8 cellular contexts compared by ENCODE assay signal in the genomic region with DNA sequence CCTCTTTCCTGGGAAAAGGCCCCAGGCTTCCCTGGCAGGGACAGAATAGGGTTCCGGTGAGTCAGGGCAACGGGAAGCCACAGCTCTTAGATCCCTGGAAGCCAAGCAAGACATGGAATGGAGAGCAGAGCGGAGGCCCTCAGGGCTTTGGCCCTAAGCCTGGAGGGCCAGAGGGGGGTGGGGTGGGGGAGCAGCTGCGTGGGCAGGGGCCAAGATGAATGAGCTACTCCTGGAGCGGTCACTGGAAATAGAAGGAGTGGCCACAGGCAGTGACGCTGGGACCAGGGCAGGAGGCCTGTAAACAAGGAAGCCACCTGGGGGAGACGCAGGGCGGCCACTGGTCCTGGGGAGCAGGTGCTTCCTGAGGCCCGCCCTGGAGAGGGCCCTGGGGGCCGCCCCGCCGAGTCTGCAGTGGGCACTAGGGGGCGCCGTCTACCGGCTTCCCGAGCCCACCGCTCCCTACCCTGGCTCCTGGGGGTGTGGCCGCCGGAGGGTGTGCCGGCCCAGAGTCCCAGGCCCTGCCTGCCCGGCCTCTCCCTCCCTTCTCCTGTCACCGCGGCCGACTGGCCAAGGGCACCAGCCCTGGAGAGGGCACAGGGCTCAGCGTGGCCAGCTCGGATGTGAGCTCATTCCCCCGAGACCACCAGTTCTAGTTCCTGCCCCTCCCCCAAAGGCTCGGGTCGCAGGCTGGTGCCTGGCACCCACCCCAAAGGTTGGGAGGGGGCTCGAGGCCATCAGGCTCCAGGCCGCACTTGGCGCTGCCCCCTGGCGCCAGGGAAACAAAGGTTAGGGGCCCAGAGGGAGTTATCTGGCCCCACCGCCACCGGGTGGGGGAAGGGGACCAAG. TPM values are rescaled to one million over a fixed set of nuclear protein-coding genes. Genes with fewer than 3 reads are reported as not detected.
DNase-seq lines count a peak whose midpoint lies in the region; ATAC-seq, FAIRE-seq and TF ChIP-seq lines count a peak whose summit lies in the region.

No MANE protein-coding gene starts in this region.

- TF ChIP-seq RAD21 in A549 (conservative IDR thresholded peaks at IDR 0.05 in 1 of 2, IDR thresholded peaks at IDR 0.05 in 1 of 2) (peak; percentile 52 to 65), HepG2 (CRISPR knock-in tag; IDR thresholded peaks at IDR 0.05) (peak; percentile 97)

- H3K9me3 ChIP-seq in A549, result no peaks in the 10 kb centered on the region
- H3K9me3 ChIP-seq in HepG2 (ENCODE audit: low read length), result no peaks in the 10 kb centered on the region

- no peaks in the 10 kb centered on the region for H3K79me2 ChIP-seq in HepG2 (ENCODE audit: insufficient read depth, low read length)

- no peak overlapping the region for H2AFZ ChIP-seq in HepG2 (ENCODE audit: low read length)

- H3K4me2 ChIP-seq in A549 (peak overlapping the region; percentile 99), HepG2 (ENCODE audit: low read depth, low read length) (peak overlapping the region; percentile 98)

- POLR2A ChIA-PET in A549 (lab: Yijun Ruan, JAX) (interaction anchor here (0.6 to 1.1 kb wide), 2 partner anchors 23 kb away, joined by 3 read pairs; partner anchors contain the start of gene DLL4), HepG2 (lab: Yijun Ruan, JAX) (interaction anchor here (0.7 kb wide), 1 partner anchor 12 kb away, joined by 4 read pairs; the partner anchor contains the start of gene VPS18)

- H4K20me1 ChIP-seq in HepG2 (ENCODE audit: insufficient read depth, low read length), result no peaks in the 10 kb centered on the region

- WGBS in A549 (ENCODE audit: missing lambda C conversion rate), result 17% methylated on average over 7 of the region's 35 CpGs
- 11% methylated on average over 8 of the region's 35 CpGs for WGBS in HepG2 (ENCODE audit: low lambda C conversion rate)

- CTCF ChIA-PET in A549 (lab: Yijun Ruan, JAX), result interaction anchor here (0.6 to 13.7 kb wide), 31 partner anchors 9 to 440 kb away, joined by 3 to 254 read pairs (median 5); partner anchors contain the start of genes DLL4, RHOV and VPS18
- CTCF ChIA-PET in HepG2 (lab: Yijun Ruan, JAX; ENCODE audit: low intra/inter-chr PET ratio, low total read pairs), result interaction anchor here (0.7 to 4.4 kb wide), 5 partner anchors 11 to 279 kb away, joined by 3 to 44 read pairs (median 3); no protein-coding TSS in a partner anchor

- DNase-seq in A549 (ENCODE audit: low read depth in 1 of 2, low spot score in 1 of 2) (peak in 1 of 2 experiments; percentile 64), NCI-H446 treated with DMSO at 0.1 percent for 48 hours (lab: John Stamatoyannopoulos, UW) (peak; percentile 60), dedifferentiated amniotic fluid mesenchymal stem cell (ENCODE audit: extremely low spot score) (peak; percentile 93), HepG2 (ENCODE audit: low spot score) (peak; percentile 70)
- DNase-seq in activated CD4-positive, alpha-beta T cell treated with anti-CD3 and anti-CD28 coated beads, Interleukin-2, amount 10 ng/mL, durations not matched to agents 24 days and 14 days, result peak; percentile 90
- peak; percentile 75 to 84 for DNase-seq in stimulated activated CD4-positive, alpha-beta T cell treated with anti-CD3 and anti-CD28 coated beads, Interleukin-2, amount 100 ng/mL, for 48 hours

- no TSS peak for BruUV-seq in HepG2 (replicated peaks; lab: Mats Ljungman, UMichigan)

- ATAC-seq in A549 (peak; percentile 68 to 90), GM18861 (IDR thresholded peaks at IDR 0.05; ENCODE audit: unreplicated experiment) (peak; percentile 59), HG03175 (IDR thresholded peaks at IDR 0.05; ENCODE audit: unreplicated experiment) (peak; percentile 73), HepG2 (peak; percentile 90)

- intact Hi-C loops in activated CD4-positive, alpha-beta T cell treated with anti-CD3 and anti-CD28 coated beads, Interleukin-2, amount 10 ng/mL, durations not matched to agents 24 days and 14 days (cut with micrococcal nuclease), result loop anchor here (1.0 to 10.0 kb wide), 2 partner anchors 36 to 208 kb away; partner anchors contain the start of gene INO80
- intact Hi-C loops in HepG2 (cut with micrococcal nuclease; ENCODE audit: unreplicated experiment), result loop anchor here (1.0 to 5.0 kb wide), 3 partner anchors 36 to 426 kb away; partner anchors contain the start of genes NUSAP1 and OIP5

- H3K9ac ChIP-seq in HepG2 (ENCODE audit: insufficient read depth, low read depth, low read length), result peak overlapping the region; percentile 61

- peak overlapping the region; percentile 65 to 83 for H3K27ac ChIP-seq in A549
- peak overlapping the region; percentile 34 for H3K27ac ChIP-seq in HepG2 (ENCODE audit: extremely low read length, insufficient read depth, low read length)

- TF ChIP-seq POLR2A in A549 (IDR thresholded peaks at IDR 0.05; ENCODE audit: low read length) (no peak), HepG2 (IDR thresholded peaks at IDR 0.05; ENCODE audit: insufficient read depth in 1 of 2, low read depth in 2 of 2, low read length in 2 of 2) (no peak)

- in situ Hi-C loops in HepG2 (cut with HindIII; ENCODE audit: extremely low pct_ligation_motif_present, low pct_unique_long_range_greater_than_20kb), result loop anchor here (5.0 kb wide), 1 partner anchor 116 kb away; no protein-coding TSS in a partner anchor

- TF ChIP-seq CTCF in A549 (IDR thresholded peaks at IDR 0.05), result peak; percentile 61
- peak; percentile 94 for TF ChIP-seq CTCF in HepG2 (CRISPR knock-in tag; IDR thresholded peaks at IDR 0.05)

- H3K36me3 Mint-ChIP-seq in activated CD4-positive, alpha-beta T cell treated with anti-CD3 and anti-CD28 coated beads, Interleukin-2, amount 10 ng/mL, durations not matched to agents 24 days and 14 days (ENCODE audit: low read depth), result peaks cover 15% of the 10 kb centered on the region

- H3K4me1 Mint-ChIP-seq in activated CD4-positive, alpha-beta T cell treated with anti-CD3 and anti-CD28 coated beads, Interleukin-2, amount 10 ng/mL, durations not matched to agents 24 days and 14 days, result peaks cover 24% of the 10 kb centered on the region

- H3K27me3 Mint-ChIP-seq in activated CD4-positive, alpha-beta T cell treated with anti-CD3 and anti-CD28 coated beads, Interleukin-2, amount 10 ng/mL, durations not matched to agents 24 days and 14 days, result no peaks in the 10 kb centered on the region

- peaks cover 7 to 17% of the 10 kb centered on the region in 2 experiments; a peak in 4 of 5 replicates for H3K36me3 ChIP-seq in HepG2 (replicated peaks in 1 of 2; ENCODE audit: control insufficient read depth in 1 of 2, insufficient read depth in 2 of 2, low read length in 2 of 2)

- peak overlapping the region; percentile 59 for H3K27ac Mint-ChIP-seq in activated CD4-positive, alpha-beta T cell treated with anti-CD3 and anti-CD28 coated beads, Interleukin-2, amount 10 ng/mL, durations not matched to agents 24 days and 14 days

- FAIRE-seq in A549 (lab: Jason Lieb, UNC) (no peak), HepG2 (lab: Jason Lieb, UNC) (no peak)

- H3K27me3 ChIP-seq in HepG2 (ENCODE audit: control insufficient read depth in 1 of 2, insufficient read depth in 2 of 2, low read length in 2 of 2), result no peaks in the 10 kb centered on the region; a peak in 1 of 5 replicates

- peaks cover 29% of the 10 kb centered on the region for H3K4me1 ChIP-seq in A549
- peaks cover 51% of the 10 kb centered on the region for H3K4me1 ChIP-seq in HepG2 (ENCODE audit: insufficient read depth, low read length)

- H3K4me3 Mint-ChIP-seq in activated CD4-positive, alpha-beta T cell treated with anti-CD3 and anti-CD28 coated beads, Interleukin-2, amount 10 ng/mL, durations not matched to agents 24 days and 14 days, result peak overlapping the region; percentile 68

- H3K4me3 ChIP-seq in A549 (peak overlapping the region; percentile 41), HepG2 (replicated peaks in 1 of 3; ENCODE audit: insufficient read depth in 1 of 3, low read depth in 2 of 3, low read length in 3 of 3) (peak overlapping the region; percentile 62 to 83 (median 67))

- TF ChIP-seq EP300 in A549 (IDR thresholded peaks at IDR 0.05) (no peak), HepG2 (IDR thresholded peaks at IDR 0.05; ENCODE audit: low read depth in 2 of 2, low read length in 2 of 2) (no peak), HepG2 (CRISPR knock-in tag; IDR thresholded peaks at IDR 0.05; ENCODE audit: borderline replicate concordance) (no peak)

- no peaks in the 10 kb centered on the region for H3K9me3 Mint-ChIP-seq in activated CD4-positive, alpha-beta T cell treated with anti-CD3 and anti-CD28 coated beads, Interleukin-2, amount 10 ng/mL, durations not matched to agents 24 days and 14 days

RNA-seq across cellular contexts. Expression of gene VPS18, which starts 12.1 kb away (rescaled TPM):
- polyA plus RNA-seq in A549 (2011; rRNA removed) (9.0 and 10.7 TPM in 2 replicates), A549 (2017; fragmentation: RNase III; extraction: RNeasy Plus Mini Kit Qiagen cat#74134 plus additional on column Dnase treatment) (12.4 to 15.2 TPM (median 14.6 TPM) in 3 replicates), HepG2 (2011; rRNA removed) (5.8 and 7.4 TPM in 2 replicates)
- polyA plus RNA-seq in A549 (2012; cell fraction: cytosol; rRNA removed), result 9.1 and 10.9 TPM in 2 replicates
- 23.3 and 26.0 TPM in 2 replicates for polyA plus RNA-seq in A549 (2012; cell fraction: nucleus; rRNA removed)
- 26.2 and 33.6 TPM in 2 replicates for polyA minus RNA-seq in A549 (2011; rRNA and poly(A)+ RNA removed)
- 11.2 and 11.3 TPM in 2 replicates for total RNA-seq in activated CD4-positive, alpha-beta T cell treated with anti-CD3 and anti-CD28 coated beads, Interleukin-2, amount 10 ng/mL, durations not matched to agents 24 days and 14 days
- 15.8 and 17.0 TPM in 2 replicates for total RNA-seq in HepG2 (2016; rRNA removed; fragmentation: Illumina TruSeq; extraction: Trizol)
- 1.2 and 1.9 TPM in 2 replicates for total RNA-seq in HepG2 (2016; cell fraction: cytosol; rRNA removed; fragmentation: Illumina TruSeq; extraction: Trizol; ENCODE audit: low read depth)
- total RNA-seq in HepG2 (2016; cell fraction: insoluble cytoplasmic fraction; rRNA removed; fragmentation: Illumina TruSeq; extraction: Trizol), result 14.9 and 16.0 TPM in 2 replicates
- total RNA-seq in HepG2 (2016; cell fraction: membrane; rRNA removed; fragmentation: Illumina TruSeq; extraction: Trizol), result 3.9 and 4.3 TPM in 2 replicates
- total RNA-seq in HepG2 (2016; cell fraction: nucleus; rRNA removed; fragmentation: Illumina TruSeq; extraction: Trizol), result 9.9 and 11.2 TPM in 2 replicates
- polyA plus RNA-seq in HepG2 (2011; cell fraction: cytosol; rRNA removed), result 6.0 and 7.5 TPM in 2 replicates
- polyA plus RNA-seq in HepG2 (2011; cell fraction: nucleus; rRNA removed), result 9.2 and 9.4 TPM in 2 replicates
- polyA plus RNA-seq in HepG2 (2012), result 5.0 and 5.3 TPM in 2 replicates
- polyA plus RNA-seq in HepG2 (2016; cell fraction: cytosol; fragmentation: Illumina TruSeq; extraction: Trizol; ENCODE audit: low read depth), result 0.57 and 0.62 TPM in 2 replicates
- polyA plus RNA-seq in HepG2 (2016; cell fraction: insoluble cytoplasmic fraction; fragmentation: Illumina TruSeq; extraction: Trizol; ENCODE audit: low read depth), result 9.1 and 10.3 TPM in 2 replicates
- polyA plus RNA-seq in HepG2 (2016; cell fraction: membrane; fragmentation: Illumina TruSeq; extraction: Trizol; ENCODE audit: low read depth), result 1.1 and 1.8 TPM in 2 replicates
- polyA plus RNA-seq in HepG2 (2016; cell fraction: nucleus; fragmentation: Illumina TruSeq; extraction: Trizol; ENCODE audit: insufficient read depth, low read depth), result 13.2 and 13.9 TPM in 2 replicates
- 42.6 and 112 TPM in 2 replicates for polyA minus RNA-seq in HepG2 (2011; rRNA and poly(A)+ RNA removed; ENCODE audit: low replicate concordance)
- polyA minus RNA-seq in HepG2 (2011; cell fraction: cytosol; rRNA and poly(A)+ RNA removed), result 11.8 and 12.4 TPM in 2 replicates
- polyA minus RNA-seq in HepG2 (2011; cell fraction: nucleus; rRNA and poly(A)+ RNA removed), result 9.3 and 9.8 TPM in 2 replicates

RNA-seq across cellular contexts. Expression of gene DLL4, which starts 22.8 kb away (rescaled TPM):
- polyA plus RNA-seq in A549 (2011; rRNA removed) (0.09 and 0.16 TPM in 2 replicates), A549 (2017; fragmentation: RNase III; extraction: RNeasy Plus Mini Kit Qiagen cat#74134 plus additional on column Dnase treatment) (0.09 to 0.28 TPM (median 0.13 TPM) in 3 replicates), HepG2 (2011; rRNA removed) (0.25 and 0.27 TPM in 2 replicates)
- polyA plus RNA-seq in A549 (2012; cell fraction: cytosol; rRNA removed), result 0.16 and 0.21 TPM in 2 replicates
- 0.54 and 0.61 TPM in 2 replicates for polyA plus RNA-seq in A549 (2012; cell fraction: nucleus; rRNA removed)
- polyA minus RNA-seq in A549 (2011; rRNA and poly(A)+ RNA removed), result 0.21 and 0.24 TPM in 2 replicates
- 0.33 TPM in 1 of 2 replicates, not detected in the other for total RNA-seq in activated CD4-positive, alpha-beta T cell treated with anti-CD3 and anti-CD28 coated beads, Interleukin-2, amount 10 ng/mL, durations not matched to agents 24 days and 14 days
- 0.13 and 0.20 TPM in 2 replicates for total RNA-seq in HepG2 (2016; rRNA removed; fragmentation: Illumina TruSeq; extraction: Trizol)
- total RNA-seq in HepG2 (2016; cell fraction: cytosol; rRNA removed; fragmentation: Illumina TruSeq; extraction: Trizol; ENCODE audit: low read depth), result 0.09 and 0.10 TPM in 2 replicates
- 0.07 and 0.19 TPM in 2 replicates for total RNA-seq in HepG2 (2016; cell fraction: insoluble cytoplasmic fraction; rRNA removed; fragmentation: Illumina TruSeq; extraction: Trizol)
- total RNA-seq in HepG2 (2016; cell fraction: membrane; rRNA removed; fragmentation: Illumina TruSeq; extraction: Trizol), result 0.03 and 0.15 TPM in 2 replicates
- 0.19 TPM in 1 of 2 replicates, not detected in the other for total RNA-seq in HepG2 (2016; cell fraction: nucleus; rRNA removed; fragmentation: Illumina TruSeq; extraction: Trizol)
- polyA plus RNA-seq in HepG2 (2011; cell fraction: cytosol; rRNA removed), result 0.13 and 0.24 TPM in 2 replicates
- 0.50 and 0.61 TPM in 2 replicates for polyA plus RNA-seq in HepG2 (2011; cell fraction: nucleus; rRNA removed)
- polyA plus RNA-seq in HepG2 (2012), result 0.13 and 0.43 TPM in 2 replicates
- polyA plus RNA-seq in HepG2 (2016; cell fraction: cytosol; fragmentation: Illumina TruSeq; extraction: Trizol; ENCODE audit: low read depth), result 0.07 TPM in 1 of 2 replicates, not detected in the other
- polyA plus RNA-seq in HepG2 (2016; cell fraction: insoluble cytoplasmic fraction; fragmentation: Illumina TruSeq; extraction: Trizol; ENCODE audit: low read depth), result 0.13 and 0.19 TPM in 2 replicates
- 0.06 and 0.08 TPM in 2 replicates for polyA plus RNA-seq in HepG2 (2016; cell fraction: membrane; fragmentation: Illumina TruSeq; extraction: Trizol; ENCODE audit: low read depth)
- polyA plus RNA-seq in HepG2 (2016; cell fraction: nucleus; fragmentation: Illumina TruSeq; extraction: Trizol; ENCODE audit: insufficient read depth, low read depth), result 0.34 and 0.39 TPM in 2 replicates
- 0.98 and 7.6 TPM in 2 replicates for polyA minus RNA-seq in HepG2 (2011; rRNA and poly(A)+ RNA removed; ENCODE audit: low replicate concordance)
- polyA minus RNA-seq in HepG2 (2011; cell fraction: cytosol; rRNA and poly(A)+ RNA removed), result 0.35 and 0.59 TPM in 2 replicates
- polyA minus RNA-seq in HepG2 (2011; cell fraction: nucleus; rRNA and poly(A)+ RNA removed), result 0.12 and 0.26 TPM in 2 replicates

RNA-seq across cellular contexts. Expression of gene RHOV, which starts 32.3 kb away (rescaled TPM):
- 13.0 and 13.9 TPM in 2 replicates for polyA plus RNA-seq in A549 (2011; rRNA removed)
- 6.4 and 7.3 TPM in 2 replicates for polyA plus RNA-seq in A549 (2012; cell fraction: cytosol; rRNA removed)
- polyA plus RNA-seq in A549 (2012; cell fraction: nucleus; rRNA removed), result 4.5 and 5.4 TPM in 2 replicates
- 4.9 to 7.6 TPM (median 6.9 TPM) in 3 replicates for polyA plus RNA-seq in A549 (2017; fragmentation: RNase III; extraction: RNeasy Plus Mini Kit Qiagen cat#74134 plus additional on column Dnase treatment)
- 8.2 and 10.0 TPM in 2 replicates for polyA minus RNA-seq in A549 (2011; rRNA and poly(A)+ RNA removed)
- total RNA-seq in activated CD4-positive, alpha-beta T cell treated with anti-CD3 and anti-CD28 coated beads, Interleukin-2, amount 10 ng/mL, durations not matched to agents 24 days and 14 days, result 1.0 and 1.5 TPM in 2 replicates
- total RNA-seq in HepG2 (2016; rRNA removed; fragmentation: Illumina TruSeq; extraction: Trizol), result 0.15 and 0.18 TPM in 2 replicates
- total RNA-seq in HepG2 (2016; cell fraction: cytosol; rRNA removed; fragmentation: Illumina TruSeq; extraction: Trizol; ENCODE audit: low read depth), result not detected in 2 replicates
- 0.15 TPM in 1 of 2 replicates, not detected in the other for total RNA-seq in HepG2 (2016; cell fraction: insoluble cytoplasmic fraction; rRNA removed; fragmentation: Illumina TruSeq; extraction: Trizol)
- 0.09 and 0.10 TPM in 2 replicates for total RNA-seq in HepG2 (2016; cell fraction: membrane; rRNA removed; fragmentation: Illumina TruSeq; extraction: Trizol)
- not detected in 2 replicates for total RNA-seq in HepG2 (2016; cell fraction: nucleus; rRNA removed; fragmentation: Illumina TruSeq; extraction: Trizol)
- 0.07 and 0.17 TPM in 2 replicates for polyA plus RNA-seq in HepG2 (2011; rRNA removed)
- 0.08 and 0.09 TPM in 2 replicates for polyA plus RNA-seq in HepG2 (2011; cell fraction: cytosol; rRNA removed)
- not detected in 2 replicates for polyA plus RNA-seq in HepG2 (2011; cell fraction: nucleus; rRNA removed)
- not detected in 2 replicates for polyA plus RNA-seq in HepG2 (2012)
- 0.07 TPM in 1 of 2 replicates, not detected in the other for polyA plus RNA-seq in HepG2 (2016; cell fraction: cytosol; fragmentation: Illumina TruSeq; extraction: Trizol; ENCODE audit: low read depth)
- polyA plus RNA-seq in HepG2 (2016; cell fraction: insoluble cytoplasmic fraction; fragmentation: Illumina TruSeq; extraction: Trizol; ENCODE audit: low read depth), result 0.17 and 0.19 TPM in 2 replicates
- polyA plus RNA-seq in HepG2 (2016; cell fraction: membrane; fragmentation: Illumina TruSeq; extraction: Trizol; ENCODE audit: low read depth), result 0.10 TPM in 1 of 2 replicates, not detected in the other
- polyA plus RNA-seq in HepG2 (2016; cell fraction: nucleus; fragmentation: Illumina TruSeq; extraction: Trizol; ENCODE audit: insufficient read depth, low read depth), result 0.27 and 0.37 TPM in 2 replicates
- 43.4 TPM in 1 of 2 replicates, not detected in the other for polyA minus RNA-seq in HepG2 (2011; rRNA and poly(A)+ RNA removed; ENCODE audit: low replicate concordance)
- polyA minus RNA-seq in HepG2 (2011; cell fraction: cytosol; rRNA and poly(A)+ RNA removed), result 0.40 and 0.70 TPM in 2 replicates
- not detected in 2 replicates for polyA minus RNA-seq in HepG2 (2011; cell fraction: nucleus; rRNA and poly(A)+ RNA removed)

RNA-seq across cellular contexts. Expression of gene CHAC1, which starts 46.9 kb away (rescaled TPM):
- polyA plus RNA-seq in A549 (2011; rRNA removed) (22.2 and 25.3 TPM in 2 replicates), A549 (2017; fragmentation: RNase III; extraction: RNeasy Plus Mini Kit Qiagen cat#74134 plus additional on column Dnase treatment) (3.8 to 4.9 TPM (median 4.5 TPM) in 3 replicates), HepG2 (2011; rRNA removed) (0.44 and 0.46 TPM in 2 replicates)
- polyA plus RNA-seq in A549 (2012; cell fraction: cytosol; rRNA removed), result 9.5 and 11.1 TPM in 2 replicates
- 6.3 and 13.2 TPM in 2 replicates for polyA plus RNA-seq in A549 (2012; cell fraction: nucleus; rRNA removed)
- polyA minus RNA-seq in A549 (2011; rRNA and poly(A)+ RNA removed), result 27.8 and 36.4 TPM in 2 replicates
- total RNA-seq in activated CD4-positive, alpha-beta T cell treated with anti-CD3 and anti-CD28 coated beads, Interleukin-2, amount 10 ng/mL, durations not matched to agents 24 days and 14 days, result 8.4 and 9.8 TPM in 2 replicates
- total RNA-seq in HepG2 (2016; rRNA removed; fragmentation: Illumina TruSeq; extraction: Trizol), result not detected in 2 replicates
- total RNA-seq in HepG2 (2016; cell fraction: cytosol; rRNA removed; fragmentation: Illumina TruSeq; extraction: Trizol; ENCODE audit: low read depth), result not detected in 2 replicates
- total RNA-seq in HepG2 (2016; cell fraction: insoluble cytoplasmic fraction; rRNA removed; fragmentation: Illumina TruSeq; extraction: Trizol), result not detected in 2 replicates
- 0.15 TPM in 1 of 2 replicates, not detected in the other for total RNA-seq in HepG2 (2016; cell fraction: membrane; rRNA removed; fragmentation: Illumina TruSeq; extraction: Trizol)
- total RNA-seq in HepG2 (2016; cell fraction: nucleus; rRNA removed; fragmentation: Illumina TruSeq; extraction: Trizol), result not detected in 2 replicates
- polyA plus RNA-seq in HepG2 (2011; cell fraction: cytosol; rRNA removed), result 0.41 and 0.63 TPM in 2 replicates
- polyA plus RNA-seq in HepG2 (2011; cell fraction: nucleus; rRNA removed), result 0.21 and 0.48 TPM in 2 replicates
- 0.39 TPM in 1 of 2 replicates, not detected in the other for polyA plus RNA-seq in HepG2 (2012)
- not detected in 2 replicates for polyA plus RNA-seq in HepG2 (2016; cell fraction: cytosol; fragmentation: Illumina TruSeq; extraction: Trizol; ENCODE audit: low read depth)
- polyA plus RNA-seq in HepG2 (2016; cell fraction: insoluble cytoplasmic fraction; fragmentation: Illumina TruSeq; extraction: Trizol; ENCODE audit: low read depth), result not detected in 2 replicates
- polyA plus RNA-seq in HepG2 (2016; cell fraction: membrane; fragmentation: Illumina TruSeq; extraction: Trizol; ENCODE audit: low read depth), result not detected in 2 replicates
- polyA plus RNA-seq in HepG2 (2016; cell fraction: nucleus; fragmentation: Illumina TruSeq; extraction: Trizol; ENCODE audit: insufficient read depth, low read depth), result not detected in 2 replicates
- polyA minus RNA-seq in HepG2 (2011; rRNA and poly(A)+ RNA removed; ENCODE audit: low replicate concordance), result 0.58 and 21.7 TPM in 2 replicates
- polyA minus RNA-seq in HepG2 (2011; cell fraction: cytosol; rRNA and poly(A)+ RNA removed), result 1.1 and 2.0 TPM in 2 replicates
- polyA minus RNA-seq in HepG2 (2011; cell fraction: nucleus; rRNA and poly(A)+ RNA removed), result 0.39 and 0.62 TPM in 2 replicates

Comparison
In these comparisons a context has a peak if more than half of its experiments do, and no peak if none do; other contexts are left out.
1. Of the 38 proteins assayed by ChIP-seq in both HepG2 and A549: peak only in HepG2: HDAC2, HMGXB4, MAZ, MYC, PBX3, TP53 and 1 more; only in A549: SMC3; in both: CTCF and RAD21; in neither: 28.